Comparison of ENCODE assay signal across 7 cellular contexts in the genomic region with DNA sequence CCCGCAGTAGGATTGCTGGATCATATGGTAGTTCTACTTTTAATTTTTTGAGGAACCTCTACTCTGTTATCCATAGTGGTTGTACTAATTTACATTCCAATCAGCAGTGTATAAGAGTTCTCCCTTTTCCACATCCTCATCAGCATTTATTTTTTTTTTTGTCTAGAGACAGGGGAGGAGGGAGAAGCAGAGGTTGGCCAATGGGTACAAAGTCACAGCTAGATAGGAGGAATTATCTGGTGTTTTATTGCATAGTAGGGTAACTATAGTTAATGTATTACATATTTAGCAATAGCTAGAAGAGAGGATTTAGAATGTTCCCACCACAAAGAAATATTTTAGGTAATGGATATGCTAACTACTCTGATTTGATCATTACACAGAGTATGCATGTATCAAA.
"Had no signal": no experiment of that assay in that cellular context is flagged by ENCODE, and none has a peak within 500 bp of the region (broad histone marks: within the 10 kb centered on the region; RNA-seq: fewer than 3 reads in every experiment).

No MANE protein-coding gene starts in this region.

- DNase-seq: H9, HCEC 1CT had no signal

- H3K4me3 Mint-ChIP-seq: GM23338, H9, IgD-negative memory B cell had no signal

- H2AFZ ChIP-seq: GM23338 had no signal

- H3K36me3 Mint-ChIP-seq: IgD-negative memory B cell had no signal

- ATAC-seq: GM23338 had no signal

- H3K4me2 ChIP-seq: GM23338 had no signal

- FAIRE-seq: H1, H54, HTR-8/SVneo had no signal

- H3K4me1 Mint-ChIP-seq: GM23338, H9, IgD-negative memory B cell had no signal

- H3K4me3 ChIP-seq: GM23338 had no signal

- H3K9me3 Mint-ChIP-seq: GM23338 had no signal

- H3K27ac Mint-ChIP-seq: GM23338, H9, IgD-negative memory B cell had no signal
